ENCODE assay signal across 8 cellular contexts in genomic region chr20:59948828-59949720, GRCh38. TPM values are rescaled to one million over a fixed set of nuclear protein-coding genes. Genes with fewer than 3 reads are reported as not detected.
DNase-seq lines count a peak whose midpoint lies in the region; ATAC-seq, FAIRE-seq and TF ChIP-seq lines count a peak whose summit lies in the region.

No MANE protein-coding gene starts in this region.

- no peak overlapping the region for H4K91ac ChIP-seq in H1 (replicated peaks; ENCODE audit: insufficient read length, low read length)

- TF ChIP-seq POLR2A in GM12892 (IDR thresholded peaks at IDR 0.05; ENCODE audit: low read depth, low read length) (no peak), H1 (IDR thresholded peaks at IDR 0.05; ENCODE audit: control extremely low read depth in 1 of 2, low read depth in 2 of 2, low read length in 2 of 2) (no peak)

- no peak overlapping the region for H2BK5ac ChIP-seq in H1 (ENCODE audit: low read depth, low read length)

- intact Hi-C loops in CD4-positive, alpha-beta T cell (cut with DNase I, micrococcal nuclease) = loop anchor here (1.0 to 5.0 kb wide), 6 partner anchors 9 to 1938 kb away; partner anchors contain the start of genes FAM217B (in 1 of the 2) and PPP1R3D (in 1 of the 2)
- intact Hi-C loops in natural killer cell (cut with micrococcal nuclease) = loop anchor here (1.0 to 10.0 kb wide), 3 partner anchors 314 to 1946 kb away; no protein-coding TSS in a partner anchor

- H2BK20ac ChIP-seq in H1 (ENCODE audit: low read length) = no peak overlapping the region

- DNase-seq in CD4-positive, alpha-beta T cell = peak in 2 of 10 experiments; percentile 25 to 27
- DNase-seq in GM12892 (ENCODE audit: insufficient read length) (no peak), LHCN-M2 (ENCODE audit: low read depth) (peak; percentile 54), H1 (ENCODE audit: low read depth in 1 of 2, low spot score in 2 of 2) (no peak), natural killer cell (no peak)
- no peak for DNase-seq in stimulated activated CD4-positive, alpha-beta T cell treated with anti-CD3 and anti-CD28 coated beads, Interleukin-12 subunit alpha, Interleukin-12 subunit beta, amount 100 ng/mL, for 4 hours
- no peak for DNase-seq in stimulated activated CD4-positive, alpha-beta T cell treated with anti-CD3 and anti-CD28 coated beads, Interleukin-15, amount 100 ng/mL, for 24 hours

- H4K5ac ChIP-seq in H1 (ENCODE audit: insufficient read length, low read depth, low read length) = no peak overlapping the region

- H3K14ac ChIP-seq in H1 (ENCODE audit: insufficient read length) = no peak overlapping the region

- FAIRE-seq in GM12892 (lab: Jason Lieb, UNC) (peak; percentile 63), H1 (lab: Jason Lieb, UNC) (no peak)

- H3K23ac ChIP-seq in H1 (ENCODE audit: insufficient read length) = no peak overlapping the region

- peak; percentile 76 for TF ChIP-seq CTCF in CD4-positive, alpha-beta T cell (IDR thresholded peaks at IDR 0.05)
- TF ChIP-seq CTCF in SU-DHL-6 (IDR thresholded peaks at IDR 0.05; ENCODE audit: insufficient read depth, low read length, poor library complexity, severe bottlenecking) (peak; percentile 78), H1 (IDR thresholded peaks at IDR 0.05; ENCODE audit: control extremely low read depth in 1 of 3, insufficient read depth in 1 of 3, low read depth in 1 of 3, low read length in 3 of 3) (peak in 2 of 3 experiments; percentile 35 to 42; a peak in 2 of 4 replicates), natural killer cell (IDR thresholded peaks at IDR 0.05) (peak; percentile 81)

- H3K36me3 Mint-ChIP-seq in CD4-positive, alpha-beta T cell (ENCODE audit: low read depth) = peaks cover 32% of the 10 kb centered on the region
- no peaks in the 10 kb centered on the region for H3K36me3 Mint-ChIP-seq in natural killer cell

- CTCF ChIA-PET in CD4-positive, alpha-beta T cell (lab: Charles Lee) = interaction anchor here (0.7 to 5.6 kb wide), 6 partner anchors 9 to 314 kb away, joined by 3 to 31 read pairs (median 4); partner anchors contain the start of genes FAM217B, PPP1R3D and SYCP2
- CTCF ChIA-PET in H1 (lab: Charles Lee; ENCODE audit: partially characterized antibody) = interaction anchor here (0.6 to 2.5 kb wide), 15 partner anchors 9 to 516 kb away, joined by 3 to 14 read pairs (median 5); partner anchors contain the start of genes CDH26, FAM217B and PPP1R3D

- no peak overlapping the region for H4K8ac ChIP-seq in H1 (ENCODE audit: extremely low read depth, insufficient read depth, low read length)

- no peaks in the 10 kb centered on the region for H4K20me1 ChIP-seq in SU-DHL-6 (ENCODE audit: low read depth, low read length)
- peaks cover 0 to 2% of the 10 kb centered on the region in 2 experiments for H4K20me1 ChIP-seq in H1 (replicated peaks in 1 of 2; ENCODE audit: control insufficient read depth in 1 of 2, insufficient read depth in 2 of 2, low read length in 2 of 2)

- H3K9me2 ChIP-seq in SU-DHL-6 (replicated peaks; ENCODE audit: insufficient read depth, low read length) = no peaks in the 10 kb centered on the region

- H3K9ac ChIP-seq in SU-DHL-6 (ENCODE audit: low read length) (peak overlapping the region; percentile 25; the same call in 1 of the 2 replicates), H1 (replicated peaks in 1 of 4; ENCODE audit: extremely low read depth in 1 of 4, low read depth in 3 of 4, low read length in 3 of 4) (no peak overlapping the region; a peak in 1 of 7 replicates)

- H3K4me2 ChIP-seq in SU-DHL-6 (ENCODE audit: low read depth, low read length, poor library complexity, severe bottlenecking) (peak overlapping the region; percentile 66), H1 (ENCODE audit: insufficient read depth in 1 of 2, low read depth in 2 of 2, low read length in 2 of 2) (no peak overlapping the region)

- H3K4me3 ChIP-seq in SU-DHL-6 (ENCODE audit: insufficient read depth, low read length, poor library complexity, severe bottlenecking) (peak overlapping the region; percentile 21), H1 (ENCODE audit: extremely low read depth in 1 of 4, insufficient read depth in 2 of 4, low read depth in 3 of 4, low read length in 4 of 4) (no peak overlapping the region)

- H3K79me2 ChIP-seq in SU-DHL-6 (ENCODE audit: insufficient read depth, low read length) (no peaks in the 10 kb centered on the region), H1 (ENCODE audit: control insufficient read depth in 1 of 2, insufficient read depth in 2 of 2, low read length in 2 of 2) (0 out of 4 replicates have a peak, but pooled peaks cover 0 to 3% of the 10 kb centered on the region in 2 experiments)

- WGBS in H1 (ENCODE audit: extremely low coverage in 1 of 2, insufficient coverage in 1 of 2, insufficient read length in 1 of 2, insufficient replicate concordance in 2 of 2, low coverage in 1 of 2, low lambda C conversion rate in 2 of 2, missing lambda C conversion rate in 1 of 2), 2 experiments = 74% methylated on average over 7 of the region's 7 CpGs; no CpG with 5 or more reads in 1 of the 2 experiments

- no peak overlapping the region for H3K18ac ChIP-seq in H1 (ENCODE audit: extremely low read depth, low read length)

- H3K23me2 ChIP-seq in H1 (ENCODE audit: low read depth, low read length) = no peaks in the 10 kb centered on the region

- H3K56ac ChIP-seq in H1 (replicated peaks; ENCODE audit: insufficient read length, low read depth, low read length) = no peak overlapping the region

- H3K36me3 ChIP-seq in SU-DHL-6 (ENCODE audit: low read length) (no peaks in the 10 kb centered on the region), H1 (ENCODE audit: control insufficient read depth in 2 of 4, insufficient read depth in 4 of 4, low read length in 3 of 4) (peaks cover 0 to 7% (median 1%) of the 10 kb centered on the region in 4 experiments; a peak in 3 of 8 replicates)

- H2AFZ ChIP-seq in SU-DHL-6 (ENCODE audit: low read depth, low read length, severe bottlenecking) (peak overlapping the region; percentile 75), H1 (ENCODE audit: low read length) (no peak overlapping the region)

- peaks cover 21% of the 10 kb centered on the region for H3K4me1 Mint-ChIP-seq in CD4-positive, alpha-beta T cell (ENCODE audit: low read depth)
- H3K4me1 Mint-ChIP-seq in natural killer cell = peaks cover 11 to 16% of the 10 kb centered on the region in 2 donors

- H3K4ac ChIP-seq in H1 (replicated peaks; ENCODE audit: insufficient read length, low read depth, low read length) = no peak overlapping the region

- peak overlapping the region; percentile 86 for H3K27ac Mint-ChIP-seq in CD4-positive, alpha-beta T cell
- H3K27ac Mint-ChIP-seq in natural killer cell = peak overlapping the region; percentile 76 to 92

- H3K27ac ChIP-seq in CD4-positive, alpha-beta T cell (ENCODE audit: low read depth, low read length) = peak overlapping the region; percentile 63
- H3K27ac ChIP-seq in SU-DHL-6 (ENCODE audit: low read depth, low read length) = peak overlapping the region; percentile 70
- H3K27ac ChIP-seq in H1 (ENCODE audit: low read depth, low read length) = no peak overlapping the region

- peaks cover 20% of the 10 kb centered on the region for H3F3A ChIP-seq in SU-DHL-6 (ENCODE audit: insufficient read depth)

- POLR2A ChIA-PET in CD4-positive, alpha-beta T cell (lab: Charles Lee) = interaction anchor here (0.6 to 3.0 kb wide), 4 partner anchors 9 to 114 kb away, joined by 3 to 33 read pairs (median 4); partner anchors contain the start of genes FAM217B, PPP1R3D and SYCP2
- POLR2A ChIA-PET in H1 (lab: Charles Lee; ENCODE audit: partially characterized antibody) = interaction anchor here (0.7 to 1.4 kb wide), 3 partner anchors 9 to 434 kb away, joined by 3 read pairs; partner anchors contain the start of genes FAM217B and PPP1R3D

- no peaks in the 10 kb centered on the region for H3K79me1 ChIP-seq in H1 (ENCODE audit: low read depth, low read length)

- no peak for TF ChIP-seq EP300 in H1 (IDR thresholded peaks at IDR 0.05; ENCODE audit: borderline replicate concordance in 1 of 2, low read depth in 2 of 2, low read length in 2 of 2)

- peak; percentile 94 for ATAC-seq in CD4-positive, alpha-beta T cell (ENCODE audit: poor library complexity)
- ATAC-seq in natural killer cell = peak; percentile 73 to 90 (median 79)

- H2AK5ac ChIP-seq in H1 (ENCODE audit: low read depth, low read length) = no peak overlapping the region

- H3K9me3 ChIP-seq in CD4-positive, alpha-beta T cell (ENCODE audit: control insufficient read depth, low read length) = no peaks in the 10 kb centered on the region
- H3K9me3 ChIP-seq in SU-DHL-6 (ENCODE audit: insufficient read depth, low read length) (no peaks in the 10 kb centered on the region), H1 (ENCODE audit: insufficient read depth in 2 of 2, low read depth in 1 of 2, low read length in 1 of 2) (no peaks in the 10 kb centered on the region)

- H3K27me3 Mint-ChIP-seq in CD4-positive, alpha-beta T cell = no peaks in the 10 kb centered on the region
- H3K27me3 Mint-ChIP-seq in natural killer cell (ENCODE audit: low read depth in 2 of 2) = no peaks in the 10 kb centered on the region

- peak; percentile 68 to 71 for TF ChIP-seq RAD21 in H1 (IDR thresholded peaks at IDR 0.05 in 1 of 2, conservative IDR thresholded peaks at IDR 0.05 in 1 of 2; ENCODE audit: low read depth in 2 of 2, low read length in 2 of 2)

- H2BK120ac ChIP-seq in H1 (replicated peaks; ENCODE audit: low read depth, low read length) = no peak overlapping the region

- no peak overlapping the region for H2BK12ac ChIP-seq in H1 (ENCODE audit: low read depth, low read length)

- no peak overlapping the region for H2BK15ac ChIP-seq in H1 (ENCODE audit: low read length)

- H3K4me1 ChIP-seq in H1 (replicated peaks in 1 of 4; ENCODE audit: control insufficient read depth in 3 of 4, insufficient read depth in 4 of 4, low read length in 3 of 4) = peaks cover 0 to 2% (median 0%) of the 10 kb centered on the region in 4 experiments; a peak in 1 of 7 replicates

- H3K9me3 Mint-ChIP-seq in CD4-positive, alpha-beta T cell = no peaks in the 10 kb centered on the region
- H3K9me3 Mint-ChIP-seq in natural killer cell = no peaks in the 10 kb centered on the region

- no peaks in the 10 kb centered on the region for H3K27me3 ChIP-seq in CD4-positive, alpha-beta T cell (ENCODE audit: control insufficient read depth, insufficient read depth, low read length)
- no peaks in the 10 kb centered on the region for H3K27me3 ChIP-seq in SU-DHL-6 (ENCODE audit: low read length)
- no peaks in the 10 kb centered on the region for H3K27me3 ChIP-seq in H1 (replicated peaks in 1 of 4; ENCODE audit: control insufficient read depth in 3 of 4, extremely low read depth in 1 of 4, insufficient read depth in 3 of 4, low read length in 3 of 4)

- H3K4me3 Mint-ChIP-seq in CD4-positive, alpha-beta T cell = peak overlapping the region; percentile 62
- peak overlapping the region; percentile 81 for H3K4me3 Mint-ChIP-seq in natural killer cell

RNA-seq across cellular contexts. Expression of gene FAM217B, which starts 8.9 kb away (rescaled TPM):
- total RNA-seq in CD4-positive, alpha-beta T cell = 10 to 100 TPM; 23.1 to 23.7 TPM
- 6.0 TPM for polyA plus RNA-seq in GM12892 (2012; ENCODE audit: missing spikeins)
- total RNA-seq in LHCN-M2 (2014; rRNA removed) (3.4 and 6.4 TPM in 2 replicates), natural killer cell (10 to 100 TPM; 17.1 to 31.1 (median 27.7) TPM)
- 2.2 TPM for polyA plus RNA-seq in LHCN-M2 (2012)
- 24.7 and 28.5 TPM in 2 replicates for total RNA-seq in H1 (2021; fragmentation: NEBNext Ultra II Directional; extraction: Animal tissue kit (Norgen Biotek cat#: 25700))
- 2.8 and 5.4 TPM in 2 replicates for polyA plus RNA-seq in H1 (2011; rRNA removed)
- polyA plus RNA-seq in H1 (2011; cell fraction: cytosol; rRNA removed) = 5.9 TPM
- polyA plus RNA-seq in H1 (2011; cell fraction: nucleus; rRNA removed) = 3.6 TPM
- 6.4 to 9.2 TPM (median 7.3 TPM) in 4 replicates for polyA plus RNA-seq in H1 (2012, experiment 1 of 2)
- polyA plus RNA-seq in H1 (2012, experiment 2 of 2) = 0.73 TPM
- polyA plus RNA-seq in H1 (2013, experiment 1 of 2) = 19.2 TPM
- 18.7 TPM for polyA plus RNA-seq in H1 (2013, experiment 2 of 2)
- polyA minus RNA-seq in H1 (2011; rRNA and poly(A)+ RNA removed) = 7.6 and 9.2 TPM in 2 replicates
- 6.1 TPM for polyA minus RNA-seq in H1 (2011; cell fraction: cytosol; rRNA and poly(A)+ RNA removed)
- polyA minus RNA-seq in H1 (2011; cell fraction: nucleus; rRNA and poly(A)+ RNA removed) = 15.3 TPM

RNA-seq across cellular contexts. Expression of gene PPP1R3D, which starts 9.0 kb away (rescaled TPM):
- total RNA-seq in CD4-positive, alpha-beta T cell = 1 to 10 TPM; 5.1 to 5.4 TPM
- 2.0 TPM for polyA plus RNA-seq in GM12892 (2012; ENCODE audit: missing spikeins)
- total RNA-seq in LHCN-M2 (2014; rRNA removed) (4.3 and 6.3 TPM in 2 replicates), natural killer cell (1 to 10 TPM; 3.5 to 6.9 (median 6.7) TPM)
- 3.1 TPM for polyA plus RNA-seq in LHCN-M2 (2012)
- total RNA-seq in H1 (2021; fragmentation: NEBNext Ultra II Directional; extraction: Animal tissue kit (Norgen Biotek cat#: 25700)) = 3.5 and 3.9 TPM in 2 replicates
- 1.3 and 1.4 TPM in 2 replicates for polyA plus RNA-seq in H1 (2011; rRNA removed)
- polyA plus RNA-seq in H1 (2011; cell fraction: cytosol; rRNA removed) = 1.1 TPM
- polyA plus RNA-seq in H1 (2011; cell fraction: nucleus; rRNA removed) = 1.1 TPM
- 1.2 to 1.8 TPM (median 1.3 TPM) in 4 replicates for polyA plus RNA-seq in H1 (2012, experiment 1 of 2)
- polyA plus RNA-seq in H1 (2012, experiment 2 of 2) = 1.1 TPM
- 1.8 TPM for polyA plus RNA-seq in H1 (2013, experiment 1 of 2)
- 1.7 TPM for polyA plus RNA-seq in H1 (2013, experiment 2 of 2)
- 1.5 and 1.6 TPM in 2 replicates for polyA minus RNA-seq in H1 (2011; rRNA and poly(A)+ RNA removed)
- polyA minus RNA-seq in H1 (2011; cell fraction: cytosol; rRNA and poly(A)+ RNA removed) = 2.1 TPM
- polyA minus RNA-seq in H1 (2011; cell fraction: nucleus; rRNA and poly(A)+ RNA removed) = 3.4 TPM

RNA-seq across cellular contexts. Expression of gene CDH26, which starts 9.1 kb away (rescaled TPM):
- 1 to 10 TPM in 1 of 2 experiments, under 1 TPM in 1; 0.75 to 1.1 TPM for total RNA-seq in CD4-positive, alpha-beta T cell
- polyA plus RNA-seq in GM12892 (2012; ENCODE audit: missing spikeins) = 0.28 TPM
- total RNA-seq in LHCN-M2 (2014; rRNA removed) = 0.06 TPM in 1 of 2 replicates, not detected in the other
- not detected for polyA plus RNA-seq in LHCN-M2 (2012)
- 1.7 and 2.3 TPM in 2 replicates for total RNA-seq in H1 (2021; fragmentation: NEBNext Ultra II Directional; extraction: Animal tissue kit (Norgen Biotek cat#: 25700))
- polyA plus RNA-seq in H1 (2011; rRNA removed) = 0.78 and 1.5 TPM in 2 replicates
- polyA plus RNA-seq in H1 (2011; cell fraction: cytosol; rRNA removed) = 2.0 TPM
- 2.0 TPM for polyA plus RNA-seq in H1 (2011; cell fraction: nucleus; rRNA removed)
- 1.1 to 1.9 TPM (median 1.5 TPM) in 4 replicates for polyA plus RNA-seq in H1 (2012, experiment 1 of 2)
- 0.39 TPM for polyA plus RNA-seq in H1 (2012, experiment 2 of 2)
- 1.3 TPM for polyA plus RNA-seq in H1 (2013, experiment 1 of 2)
- 1.3 TPM for polyA plus RNA-seq in H1 (2013, experiment 2 of 2)
- 2.7 and 3.2 TPM in 2 replicates for polyA minus RNA-seq in H1 (2011; rRNA and poly(A)+ RNA removed)
- polyA minus RNA-seq in H1 (2011; cell fraction: cytosol; rRNA and poly(A)+ RNA removed) = 1.5 TPM
- 2.3 TPM for polyA minus RNA-seq in H1 (2011; cell fraction: nucleus; rRNA and poly(A)+ RNA removed)
- total RNA-seq in natural killer cell = 1 to 10 TPM; 1.2 to 2.0 (median 1.8) TPM

RNA-seq across cellular contexts. Expression of gene SYCP2, which starts 15.6 kb away (rescaled TPM):
- total RNA-seq in CD4-positive, alpha-beta T cell = 1 to 10 TPM; 4.4 to 4.6 TPM
- not detected for polyA plus RNA-seq in GM12892 (2012; ENCODE audit: missing spikeins)
- 0.40 and 0.71 TPM in 2 replicates for total RNA-seq in LHCN-M2 (2014; rRNA removed)
- 0.19 TPM for polyA plus RNA-seq in LHCN-M2 (2012)
- 0.50 and 0.69 TPM in 2 replicates for total RNA-seq in H1 (2021; fragmentation: NEBNext Ultra II Directional; extraction: Animal tissue kit (Norgen Biotek cat#: 25700))
- 0.02 TPM in 2 replicates for polyA plus RNA-seq in H1 (2011; rRNA removed)
- polyA plus RNA-seq in H1 (2011; cell fraction: cytosol; rRNA removed) = 0.14 TPM
- 0.16 TPM for polyA plus RNA-seq in H1 (2011; cell fraction: nucleus; rRNA removed)
- 0.13 TPM in 1 of 4 replicates, not detected in the others for polyA plus RNA-seq in H1 (2012, experiment 1 of 2)
- polyA plus RNA-seq in H1 (2012, experiment 2 of 2) = not detected
- polyA plus RNA-seq in H1 (2013, experiment 1 of 2) = 0.36 TPM
- polyA plus RNA-seq in H1 (2013, experiment 2 of 2) = 0.33 TPM
- not detected in 2 replicates for polyA minus RNA-seq in H1 (2011; rRNA and poly(A)+ RNA removed)
- polyA minus RNA-seq in H1 (2011; cell fraction: cytosol; rRNA and poly(A)+ RNA removed) = not detected
- polyA minus RNA-seq in H1 (2011; cell fraction: nucleus; rRNA and poly(A)+ RNA removed) = 0.10 TPM
- total RNA-seq in natural killer cell = 1 to 10 TPM; 5.9 to 8.6 (median 7.0) TPM
